10 cellular contexts compared by ENCODE assay signal in the genomic region with DNA sequence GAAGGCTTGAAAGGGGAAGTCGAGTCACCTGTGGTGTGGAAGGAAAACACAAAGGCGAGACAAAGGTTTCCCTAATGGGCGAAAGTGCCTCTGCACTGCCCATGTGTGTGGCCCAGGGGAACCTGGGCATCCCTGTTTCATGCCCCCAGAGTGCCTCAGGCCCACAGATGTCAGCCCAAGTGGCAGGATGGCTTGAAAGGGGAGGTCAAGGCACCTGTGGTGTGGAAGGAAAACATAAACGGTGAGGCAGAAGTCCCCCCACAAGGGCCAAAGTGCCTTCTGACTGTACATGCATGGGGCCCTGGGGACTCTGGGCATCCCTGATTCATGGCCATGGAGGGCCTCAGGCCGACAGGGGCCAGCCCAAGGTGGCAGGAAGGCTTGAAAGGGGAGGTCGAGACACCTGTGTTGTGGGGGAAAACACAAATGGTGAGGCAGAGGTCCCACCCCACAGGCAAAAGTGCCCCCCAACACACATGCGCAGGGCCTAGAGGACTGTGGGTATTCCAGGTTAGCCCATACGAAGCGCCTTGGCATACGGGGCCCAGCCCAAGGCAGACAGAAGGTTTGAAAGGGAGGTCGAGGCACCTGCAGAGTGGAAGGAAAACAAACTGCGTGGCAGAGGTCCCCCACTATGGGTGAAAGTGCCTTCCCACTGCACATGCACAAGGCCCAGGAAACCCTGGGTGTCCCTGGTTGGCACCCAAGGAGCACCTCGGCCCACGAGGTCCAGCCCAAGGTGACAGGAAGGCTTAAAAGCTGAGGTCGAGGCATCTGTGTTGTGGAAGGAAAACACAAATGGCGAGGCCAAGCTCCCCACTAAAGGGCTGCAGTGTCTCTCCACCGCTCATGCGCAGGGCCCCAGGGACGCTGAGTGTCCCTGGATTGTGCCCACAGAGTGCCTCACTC.
DNase-seq lines count a peak whose midpoint lies in the region; ATAC-seq and TF ChIP-seq lines count a peak whose summit lies in the region.
"Had no signal": no experiment of that assay in that cellular context is flagged by ENCODE, and none has a peak within 500 bp of the region (broad histone marks: within the 10 kb centered on the region; RNA-seq: fewer than 3 reads in every experiment).

No MANE protein-coding gene starts in this region.

- POLR2A ChIA-PET in activated CD4-positive, alpha-beta T cell treated with anti-CD3 and anti-CD28 coated beads, Interleukin-2, amount 10 ng/mL, durations not matched to agents 7 days and 5 days (lab: Charles Lee) = no interaction called here

- peak; percentile 45 for DNase-seq in activated CD4-positive, alpha-beta T cell treated with anti-CD3 and anti-CD28 coated beads, Interleukin-2, amount 10 ng/mL, durations not matched to agents 24 days and 14 days
- no peak for DNase-seq in activated CD4-positive, alpha-beta T cell treated with anti-CD3 and anti-CD28 coated beads, Interleukin-2, amount 10 ng/mL, durations not matched to agents 7 days and 5 days
- DNase-seq in activated T-cell treated with anti-CD3 and anti-CD28 coated beads, Interleukin-2, amount 50 U/mL, for 48 hours = peak; percentile 7 to 10
- DNase-seq in left colon = peak; percentile 0 to 14
- peak; percentile 15 for DNase-seq in stomach
- no peak for DNase-seq in GOT3 (lab: John Stamatoyannopoulos, UW)

- peaks cover 6% of the 10 kb centered on the region for H3K9me3 Mint-ChIP-seq in activated CD4-positive, alpha-beta T cell treated with anti-CD3 and anti-CD28 coated beads, Interleukin-2, amount 10 ng/mL, durations not matched to agents 24 days and 14 days
- peaks cover 24% of the 10 kb centered on the region for H3K9me3 Mint-ChIP-seq in activated CD4-positive, alpha-beta T cell treated with anti-CD3 and anti-CD28 coated beads, Interleukin-2, amount 10 ng/mL, durations not matched to agents 7 days and 5 days
- peaks cover 28% of the 10 kb centered on the region for H3K9me3 Mint-ChIP-seq in stimulated activated memory B cell treated with anti-CD40 and anti-IgM and Interleukin-4, amounts not matched to agents 10 μg/mL and 1 μg/mL and 100 μg/mL, for 72 hours

- no peak overlapping the region for H3K4me3 Mint-ChIP-seq in activated CD4-positive, alpha-beta T cell treated with anti-CD3 and anti-CD28 coated beads, Interleukin-2, amount 10 ng/mL, durations not matched to agents 24 days and 14 days
- H3K4me3 Mint-ChIP-seq in activated CD4-positive, alpha-beta T cell treated with anti-CD3 and anti-CD28 coated beads, Interleukin-2, amount 10 ng/mL, durations not matched to agents 7 days and 5 days = no peak overlapping the region
- H3K4me3 Mint-ChIP-seq in stimulated activated memory B cell treated with anti-CD40 and anti-IgM and Interleukin-4, amounts not matched to agents 10 μg/mL and 1 μg/mL and 100 μg/mL, for 72 hours = no peak overlapping the region
- H3K4me3 Mint-ChIP-seq: neural progenitor cell had no signal

- intact Hi-C loops in activated CD4-positive, alpha-beta T cell treated with anti-CD3 and anti-CD28 coated beads, Interleukin-2, amount 10 ng/mL, durations not matched to agents 24 days and 14 days (cut with micrococcal nuclease) = no loop called here
- intact Hi-C loops in left colon (cut with DNase I, micrococcal nuclease) (no loop called here), stomach (cut with DNase I; ENCODE audit: low total_unique reads) (no loop called here)

- no peak for TF ChIP-seq CTCF in stomach (IDR thresholded peaks at IDR 0.05)

- no peak for TF ChIP-seq EP300 in stomach (IDR thresholded peaks at IDR 0.05)

- H3K27me3 ChIP-seq in stomach = no peaks in the 10 kb centered on the region
- H3K27me3 ChIP-seq: cardiac muscle cell, neural progenitor cell had no signal

- H3K4me3 ChIP-seq in stomach = no peak overlapping the region
- H3K4me3 ChIP-seq: cardiac muscle cell, neural progenitor cell had no signal

- peaks cover 25 to 100% (median 95%) of the 10 kb centered on the region in 4 donors for H3K9me3 ChIP-seq in stomach

- ATAC-seq in left colon (no peak), HG03565 (IDR thresholded peaks at IDR 0.05; ENCODE audit: unreplicated experiment) (no peak)
- no peak for ATAC-seq in stimulated activated memory B cell treated with anti-CD40 and anti-IgM and Interleukin-4, amounts not matched to agents 10 μg/mL and 1 μg/mL and 100 μg/mL, for 72 hours

- H3K27ac ChIP-seq in stomach = no peak overlapping the region
- H3K27ac ChIP-seq: cardiac muscle cell, neural progenitor cell had no signal

- WGBS in stomach, 5 donors = 69 to 79% (median 73%) methylated on average over 19 of the region's 19 CpGs

- no peaks in the 10 kb centered on the region for H3K36me3 ChIP-seq in stomach
- H3K36me3 ChIP-seq: cardiac muscle cell, neural progenitor cell had no signal

- no peaks in the 10 kb centered on the region for H3K4me1 ChIP-seq in stomach
- H3K4me1 ChIP-seq: neural progenitor cell had no signal

- no peak overlapping the region for H3K27ac Mint-ChIP-seq in activated CD4-positive, alpha-beta T cell treated with anti-CD3 and anti-CD28 coated beads, Interleukin-2, amount 10 ng/mL, durations not matched to agents 24 days and 14 days
- H3K27ac Mint-ChIP-seq in activated CD4-positive, alpha-beta T cell treated with anti-CD3 and anti-CD28 coated beads, Interleukin-2, amount 10 ng/mL, durations not matched to agents 7 days and 5 days = no peak overlapping the region
- no peak overlapping the region for H3K27ac Mint-ChIP-seq in stimulated activated memory B cell treated with anti-CD40 and anti-IgM and Interleukin-4, amounts not matched to agents 10 μg/mL and 1 μg/mL and 100 μg/mL, for 72 hours
- H3K27ac Mint-ChIP-seq: neural progenitor cell had no signal

- H3K4me1 Mint-ChIP-seq in activated CD4-positive, alpha-beta T cell treated with anti-CD3 and anti-CD28 coated beads, Interleukin-2, amount 10 ng/mL, durations not matched to agents 24 days and 14 days = no peaks in the 10 kb centered on the region
- no peaks in the 10 kb centered on the region for H3K4me1 Mint-ChIP-seq in activated CD4-positive, alpha-beta T cell treated with anti-CD3 and anti-CD28 coated beads, Interleukin-2, amount 10 ng/mL, durations not matched to agents 7 days and 5 days
- no peaks in the 10 kb centered on the region for H3K4me1 Mint-ChIP-seq in stimulated activated memory B cell treated with anti-CD40 and anti-IgM and Interleukin-4, amounts not matched to agents 10 μg/mL and 1 μg/mL and 100 μg/mL, for 72 hours
- H3K4me1 Mint-ChIP-seq: neural progenitor cell had no signal

- CTCF ChIA-PET in activated CD4-positive, alpha-beta T cell treated with anti-CD3 and anti-CD28 coated beads, Interleukin-2, amount 10 ng/mL, durations not matched to agents 7 days and 5 days (lab: Charles Lee) = no interaction called here

- H3K27me3 Mint-ChIP-seq in activated CD4-positive, alpha-beta T cell treated with anti-CD3 and anti-CD28 coated beads, Interleukin-2, amount 10 ng/mL, durations not matched to agents 24 days and 14 days = no peaks in the 10 kb centered on the region
- no peaks in the 10 kb centered on the region for H3K27me3 Mint-ChIP-seq in activated CD4-positive, alpha-beta T cell treated with anti-CD3 and anti-CD28 coated beads, Interleukin-2, amount 10 ng/mL, durations not matched to agents 7 days and 5 days
- H3K27me3 Mint-ChIP-seq in stimulated activated memory B cell treated with anti-CD40 and anti-IgM and Interleukin-4, amounts not matched to agents 10 μg/mL and 1 μg/mL and 100 μg/mL, for 72 hours = no peaks in the 10 kb centered on the region

- H3K36me3 Mint-ChIP-seq in activated CD4-positive, alpha-beta T cell treated with anti-CD3 and anti-CD28 coated beads, Interleukin-2, amount 10 ng/mL, durations not matched to agents 24 days and 14 days (ENCODE audit: low read depth) = no peaks in the 10 kb centered on the region
- no peaks in the 10 kb centered on the region for H3K36me3 Mint-ChIP-seq in activated CD4-positive, alpha-beta T cell treated with anti-CD3 and anti-CD28 coated beads, Interleukin-2, amount 10 ng/mL, durations not matched to agents 7 days and 5 days (ENCODE audit: low read depth)
- no peaks in the 10 kb centered on the region for H3K36me3 Mint-ChIP-seq in stimulated activated memory B cell treated with anti-CD40 and anti-IgM and Interleukin-4, amounts not matched to agents 10 μg/mL and 1 μg/mL and 100 μg/mL, for 72 hours
- H3K36me3 Mint-ChIP-seq: neural progenitor cell had no signal

- no peak for TF ChIP-seq POLR2A in stomach (IDR thresholded peaks at IDR 0.05)

Comparison
In these comparisons a context has a peak if more than half of its experiments do, and no peak if none do; other contexts are left out.
1. DNase-seq: peak in activated CD4-positive, alpha-beta T cell treated with anti-CD3 and anti-CD28 coated beads, Interleukin-2, amount 10 ng/mL, durations not matched to agents 24 days and 14 days (single experiment), activated T-cell treated with anti-CD3 and anti-CD28 coated beads, Interleukin-2, amount 50 U/mL, for 48 hours (2 of 2), left colon (2 of 2) and stomach (single experiment); none in activated CD4-positive, alpha-beta T cell treated with anti-CD3 and anti-CD28 coated beads, Interleukin-2, amount 10 ng/mL, durations not matched to agents 7 days and 5 days (single experiment) and GOT3 (single experiment).